ENCODE assay signal across 21 cellular contexts in the genomic region with DNA sequence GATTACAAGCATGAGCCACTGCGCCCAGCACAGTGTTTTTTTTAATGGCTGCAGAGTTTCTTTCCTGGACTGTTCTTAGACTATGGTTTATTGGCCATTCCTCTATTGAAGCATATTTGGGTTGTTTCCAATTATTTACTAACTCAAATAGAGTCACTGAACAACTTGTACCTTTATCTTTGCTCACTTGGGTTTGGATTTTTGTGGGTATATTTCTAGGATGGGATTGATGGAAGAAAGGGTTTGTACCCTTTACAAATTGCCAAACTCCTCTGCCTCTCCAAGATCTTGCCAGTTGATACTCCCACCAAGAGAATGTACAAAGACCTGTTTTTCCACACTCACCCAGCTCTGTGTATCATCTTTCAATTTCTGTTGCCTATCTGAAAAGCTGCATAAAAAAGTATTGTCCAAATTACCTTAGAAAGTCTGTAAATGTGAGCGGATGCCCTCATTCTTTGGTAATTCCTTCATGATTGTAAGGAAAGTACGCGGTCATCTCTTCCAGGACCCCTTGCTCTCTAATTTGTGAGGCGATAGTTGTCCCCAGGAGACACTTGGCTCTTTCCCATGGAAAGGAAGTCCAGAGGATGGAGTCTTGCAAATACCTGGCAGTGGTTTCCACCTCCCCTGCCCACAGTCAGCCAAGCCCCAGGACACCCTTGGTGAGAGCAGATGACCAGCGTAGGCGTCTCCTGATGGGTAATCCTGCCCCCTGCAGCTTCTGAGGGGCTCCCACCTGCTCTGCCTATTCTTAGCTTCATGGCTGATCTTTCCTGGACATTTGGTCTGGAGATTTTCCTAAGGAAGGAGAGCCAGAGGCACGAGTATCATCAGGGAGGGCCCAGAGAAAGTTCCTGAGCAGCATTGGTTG. TPM values are rescaled to one million over a fixed set of nuclear protein-coding genes. Genes with fewer than 3 reads are reported as not detected.
DNase-seq lines count a peak whose midpoint lies in the region; ATAC-seq, FAIRE-seq and TF ChIP-seq lines count a peak whose summit lies in the region.
"Had no signal": no experiment of that assay in that cellular context is flagged by ENCODE, and none has a peak within 500 bp of the region (broad histone marks: within the 10 kb centered on the region; RNA-seq: fewer than 3 reads in every experiment).

No MANE protein-coding gene starts in this region.

- POLR2A ChIA-PET in MCF 10A (lab: Yijun Ruan, JAX): interaction anchor here (0.7 kb wide), 1 partner anchor 27 kb away, joined by 3 read pairs; no protein-coding TSS in a partner anchor

- no peaks in the 10 kb centered on the region for H3K27me3 ChIP-seq in mammary epithelial cell (ENCODE audit: insufficient read depth, low read length)
- H3K27me3 ChIP-seq in WERI-Rb-1 (ENCODE audit: insufficient read depth, low read depth, severe bottlenecking): no peaks in the 10 kb centered on the region

- dilution Hi-C loops in mammary epithelial cell (cut with HindIII; ENCODE audit: low sequenced_read_pairs): no loop called here

- H3K36me3 Mint-ChIP-seq in MCF 10A (ENCODE audit: insufficient read depth, unreplicated experiment): peaks cover 42% of the 10 kb centered on the region
- H3K36me3 Mint-ChIP-seq: CD8-positive, alpha-beta memory T cell had no signal

- H3K9me3 ChIP-seq in mammary epithelial cell (replicated peaks; ENCODE audit: insufficient read depth, low read length) (peaks cover 13% of the 10 kb centered on the region), WERI-Rb-1 (ENCODE audit: severe bottlenecking) (peaks cover 3% of the 10 kb centered on the region)

- CTCF ChIA-PET in MCF 10A (lab: Yijun Ruan, JAX): interaction anchor here (0.5 to 1.0 kb wide), 2 partner anchors 23 to 290 kb away, joined by 3 to 8 read pairs; no protein-coding TSS in a partner anchor
- CTCF ChIA-PET in mammary epithelial cell (lab: Charles Lee; ENCODE audit: low non-redundant PET): no interaction called here

- no peak overlapping the region for H3K9ac ChIP-seq in mammary epithelial cell (ENCODE audit: insufficient read depth, low read length)

- no peak for FAIRE-seq in GM12892 (lab: Jason Lieb, UNC)

- WGBS in mammary epithelial cell (ENCODE audit: low coverage, missing lambda C conversion rate): 82% methylated on average over 7 of the region's 8 CpGs

- no peaks in the 10 kb centered on the region for H3K9me3 Mint-ChIP-seq in MCF 10A (ENCODE audit: unreplicated experiment)
- H3K9me3 Mint-ChIP-seq: CD8-positive, alpha-beta memory T cell had no signal

- H3K79me2 ChIP-seq in mammary epithelial cell (ENCODE audit: insufficient read depth, low read length): no peaks in the 10 kb centered on the region

- no peak overlapping the region for H3K27ac ChIP-seq in mammary epithelial cell (ENCODE audit: insufficient read depth, low read depth, low read length)
- H3K27ac ChIP-seq in WERI-Rb-1: no peak overlapping the region

- H3K27me3 Mint-ChIP-seq in MCF 10A (ENCODE audit: insufficient read depth, unreplicated experiment): no peaks in the 10 kb centered on the region

- no peak overlapping the region for H3K4me3 ChIP-seq in mammary epithelial cell (replicated peaks in 1 of 3; ENCODE audit: insufficient read depth in 1 of 3, low read depth in 2 of 3, low read length in 3 of 3)
- no peak overlapping the region for H3K4me3 ChIP-seq in WERI-Rb-1 (ENCODE audit: low read depth, low read length)
- H3K4me3 ChIP-seq in epithelial cell of esophagus (ENCODE audit: low read length): no peak overlapping the region

- no peak for TF ChIP-seq POLR2A in GM12892 (IDR thresholded peaks at IDR 0.05; ENCODE audit: low read depth, low read length)

- ATAC-seq in GM19351 (IDR thresholded peaks at IDR 0.05; ENCODE audit: unreplicated experiment) (no peak), HG03439 (IDR thresholded peaks at IDR 0.05; ENCODE audit: unreplicated experiment) (no peak)
- ATAC-seq: Right ventricle myocardium inferior had no signal

- H4K20me1 ChIP-seq in mammary epithelial cell (ENCODE audit: insufficient read depth, low read length): no peaks in the 10 kb centered on the region

- BruUV-seq in MCF 10A (replicated peaks; lab: Mats Ljungman, UMichigan) (no TSS peak), mammary epithelial cell (replicated peaks; lab: Mats Ljungman, UMichigan) (no TSS peak)

- H3K36me3 ChIP-seq in mammary epithelial cell (ENCODE audit: insufficient read depth, low read length): peaks cover 6% of the 10 kb centered on the region
- H3K36me3 ChIP-seq in WERI-Rb-1: no peaks in the 10 kb centered on the region

- no peak for TF ChIP-seq CTCF in MCF 10A (IDR thresholded peaks at IDR 0.05; ENCODE audit: unreplicated experiment)
- TF ChIP-seq CTCF in mammary epithelial cell (conservative IDR thresholded peaks at IDR 0.05 in 1 of 2, IDR thresholded peaks at IDR 0.05 in 1 of 2; ENCODE audit: extremely low read depth in 1 of 2, insufficient read depth in 1 of 2, low read depth in 1 of 2, low read length in 2 of 2): no peak
- TF ChIP-seq CTCF in WERI-Rb-1 (IDR thresholded peaks at IDR 0.05; ENCODE audit: low read depth, low read length): no peak
- no peak for TF ChIP-seq CTCF in epithelial cell of esophagus (IDR thresholded peaks at IDR 0.05; ENCODE audit: insufficient read depth, low read depth, low read length, missing control alignments)

- peak overlapping the region; percentile 9 for H3K27ac Mint-ChIP-seq in MCF 10A (ENCODE audit: low read depth, unreplicated experiment)
- H3K27ac Mint-ChIP-seq: H9 had no signal

- H2AFZ ChIP-seq in mammary epithelial cell (ENCODE audit: low read depth, low read length): no peak overlapping the region

- H3K4me2 ChIP-seq in mammary epithelial cell (ENCODE audit: insufficient read depth, low read depth, low read length): no peak overlapping the region

- H3K4me1 ChIP-seq in mammary epithelial cell (ENCODE audit: insufficient read depth, low read length): peaks cover 15% of the 10 kb centered on the region

- intact Hi-C loops in MCF 10A (cut with micrococcal nuclease): no loop called here
- intact Hi-C loops in mammary epithelial cell (cut with micrococcal nuclease): no loop called here

- no peak overlapping the region for H3K4me3 Mint-ChIP-seq in MCF 10A (ENCODE audit: unreplicated experiment)
- H3K4me3 Mint-ChIP-seq: H9 had no signal

- in situ Hi-C loops in mammary epithelial cell (cut with MboI; ENCODE audit: low sequenced_read_pairs in 2 of 2): no loop called here

- no peak for DNase-seq in MCF 10A (ENCODE audit: unreplicated experiment)
- no peak for DNase-seq in mammary epithelial cell
- peak; percentile 55 for DNase-seq in WERI-Rb-1
- DNase-seq in epithelial cell of esophagus (ENCODE audit: low read depth): peak; percentile 52
- no peak for DNase-seq in hippocampal formation (lab: John Stamatoyannopoulos, UW)
- DNase-seq in GM12892 (ENCODE audit: insufficient read length): no peak
- DNase-seq: AML-193; Calu3; CD8-positive, alpha-beta memory T cell; GF-D8; H9; IMR-90; MM.1S; NCI-H1048; NCI-H1417 treated with DMSO at 0.1 percent for 48 hours; NCI-H187; NCI-H446; NCI-H526 had no signal

- peaks cover 17% of the 10 kb centered on the region for H3K4me1 Mint-ChIP-seq in MCF 10A (ENCODE audit: insufficient read depth, unreplicated experiment)
- H3K4me1 Mint-ChIP-seq: CD8-positive, alpha-beta memory T cell had no signal

RNA-seq across cellular contexts. Expression of a gene that starts 33.0 kb away (rescaled TPM):
- total RNA-seq in MCF 10A (2022) (3.9 and 5.1 TPM in 2 replicates), mammary epithelial cell (10 to 100 TPM; 11.0 to 35.2 TPM)
- polyA plus RNA-seq in mammary epithelial cell: 5.1 TPM
- 7.6 TPM for polyA minus RNA-seq in mammary epithelial cell
- polyA plus RNA-seq in GM12892 (2012; ENCODE audit: missing spikeins): 0.61 TPM
- polyA plus RNA-seq: CD8-positive, alpha-beta memory T cell had no signal

Comparison
In these comparisons a context has a peak if more than half of its experiments do, and no peak if none do; other contexts are left out.
1. DNase-seq: peak in WERI-Rb-1 (single experiment) and epithelial cell of esophagus (single experiment); none in MCF 10A (single experiment), mammary epithelial cell (single experiment), hippocampal formation (0 of 2) and GM12892 (single experiment).